8 cellular contexts compared by ENCODE assay signal in genomic region chr1:247487057-247487456, GRCh38. TPM values are rescaled to one million over a fixed set of nuclear protein-coding genes. Genes with fewer than 3 reads are reported as not detected.
DNase-seq lines count a peak whose midpoint lies in the region; ATAC-seq and TF ChIP-seq lines count a peak whose summit lies in the region.

No MANE protein-coding gene starts in this region.

- no peak overlapping the region for H4K12ac ChIP-seq in trophoblast cell (ENCODE audit: low read depth, low read length)

- no peak overlapping the region for H3K23ac ChIP-seq in trophoblast cell (ENCODE audit: low read length)

- H3K9me3 ChIP-seq in trophoblast cell (ENCODE audit: insufficient read depth, low read depth, low read length) = no peaks in the 10 kb centered on the region

- H3K27ac ChIP-seq in foreskin keratinocyte (no peak overlapping the region), trophoblast cell (ENCODE audit: low read depth, low read length) (no peak overlapping the region)

- H3K4me1 ChIP-seq in foreskin keratinocyte = no peaks in the 10 kb centered on the region
- H3K4me1 ChIP-seq in trophoblast cell (ENCODE audit: control insufficient read depth in 1 of 2, insufficient read depth in 2 of 2, low read length in 2 of 2) = no peaks in the 10 kb centered on the region

- H3K4me3 ChIP-seq in H7 (ENCODE audit: insufficient read depth, low read depth, low read length) (no peak overlapping the region), trophoblast cell (ENCODE audit: low read depth, low read length) (no peak overlapping the region)

- H3K9ac ChIP-seq in trophoblast cell (ENCODE audit: low read length) = no peak overlapping the region

- H2AFZ ChIP-seq in trophoblast cell (ENCODE audit: insufficient read depth, low read length, poor library complexity) = no peak overlapping the region

- H4K8ac ChIP-seq in trophoblast cell (ENCODE audit: low read depth, low read length) = no peak overlapping the region

- no peaks in the 10 kb centered on the region for H3K79me2 ChIP-seq in trophoblast cell (ENCODE audit: control insufficient read depth, insufficient read depth, low read length, poor library complexity)

- peak overlapping the region; percentile 17 for H4K91ac ChIP-seq in trophoblast cell (ENCODE audit: low read depth, low read length)

- no peak overlapping the region for H3K18ac ChIP-seq in trophoblast cell (ENCODE audit: low read length)

- H2BK12ac ChIP-seq in trophoblast cell (ENCODE audit: low read length) = peak overlapping the region; percentile 90

- DNase-seq in stimulated activated CD4-positive, alpha-beta T cell treated with anti-CD3 and anti-CD28 coated beads, Interleukin-2, amount 100 ng/mL, for 4 hours (ENCODE audit: low read depth) = peak; percentile 11
- DNase-seq in stimulated activated CD4-positive, alpha-beta T cell treated with anti-CD3 and anti-CD28 coated beads, Interleukin-12 subunit alpha, Interleukin-12 subunit beta, amount 100 ng/mL, for 4 hours = no peak
- DNase-seq in H7 (peak; percentile 77), NCI-H1092 (lab: John Stamatoyannopoulos, UW) (peak; percentile 1), foreskin keratinocyte (peak; percentile 0 to 22), trophoblast cell (peak; percentile 20 to 74)
- DNase-seq in activated CD4-positive, alpha-beta T cell treated with anti-CD3 and anti-CD28 coated beads, Interleukin-2, amount 50 U/mL, for 48 hours = peak; percentile 7 to 10

- H2BK5ac ChIP-seq in trophoblast cell (ENCODE audit: low read depth, low read length, poor library complexity) = no peak overlapping the region

- no peak overlapping the region for H2AK5ac ChIP-seq in trophoblast cell (ENCODE audit: low read length)

- H2BK120ac ChIP-seq in trophoblast cell (ENCODE audit: insufficient read depth, low read length, poor library complexity) = peak overlapping the region; percentile 74

- peaks cover 6% of the 10 kb centered on the region for H3K79me1 ChIP-seq in trophoblast cell (ENCODE audit: low read length)

- no peak overlapping the region for H3K14ac ChIP-seq in trophoblast cell (ENCODE audit: low read length)

- no peak overlapping the region for H3K4me2 ChIP-seq in trophoblast cell (ENCODE audit: low read length)

- peak; percentile 32 for ATAC-seq in foreskin keratinocyte
- ATAC-seq in HG03139 (IDR thresholded peaks at IDR 0.05; ENCODE audit: unreplicated experiment) = no peak

- no peaks in the 10 kb centered on the region for H3K27me3 ChIP-seq in H7 (ENCODE audit: control insufficient read depth, insufficient read depth, low read length)
- H3K27me3 ChIP-seq in foreskin keratinocyte = no peaks in the 10 kb centered on the region
- no peaks in the 10 kb centered on the region for H3K27me3 ChIP-seq in trophoblast cell (ENCODE audit: insufficient read depth, low read length)

- H3K36me3 ChIP-seq in H7 (replicated peaks; ENCODE audit: control insufficient read depth, insufficient read depth, low read length) (no peaks in the 10 kb centered on the region), trophoblast cell (ENCODE audit: control insufficient read depth in 1 of 2, insufficient read depth in 2 of 2, low read length in 2 of 2) (no peaks in the 10 kb centered on the region)

- H3K4ac ChIP-seq in trophoblast cell (ENCODE audit: low read depth, low read length) = no peak overlapping the region

- peak; percentile 50 for TF ChIP-seq CTCF in foreskin keratinocyte (conservative IDR thresholded peaks at IDR 0.05)

RNA-seq across cellular contexts. Expression of gene OR2B11, which starts 29.2 kb away (rescaled TPM):
- total RNA-seq in H7 (2014; rRNA removed; shearing (Covaris generic)) = not detected in 2 replicates
- not detected in 2 replicates for total RNA-seq in foreskin keratinocyte
- not detected in 2 replicates for polyA plus RNA-seq in foreskin keratinocyte
- 0.03 and 0.04 TPM in 2 replicates for polyA plus RNA-seq in trophoblast cell (2013)

RNA-seq across cellular contexts. Expression of gene OR2C3, which starts 49.2 kb away (rescaled TPM):
- total RNA-seq in H7 (2014; rRNA removed; shearing (Covaris generic)) = not detected in 2 replicates
- not detected in 2 replicates for total RNA-seq in foreskin keratinocyte
- polyA plus RNA-seq in foreskin keratinocyte = not detected in 2 replicates
- not detected in 2 replicates for polyA plus RNA-seq in trophoblast cell (2013)
